16 cellular contexts compared by ENCODE assay signal in the genomic region with DNA sequence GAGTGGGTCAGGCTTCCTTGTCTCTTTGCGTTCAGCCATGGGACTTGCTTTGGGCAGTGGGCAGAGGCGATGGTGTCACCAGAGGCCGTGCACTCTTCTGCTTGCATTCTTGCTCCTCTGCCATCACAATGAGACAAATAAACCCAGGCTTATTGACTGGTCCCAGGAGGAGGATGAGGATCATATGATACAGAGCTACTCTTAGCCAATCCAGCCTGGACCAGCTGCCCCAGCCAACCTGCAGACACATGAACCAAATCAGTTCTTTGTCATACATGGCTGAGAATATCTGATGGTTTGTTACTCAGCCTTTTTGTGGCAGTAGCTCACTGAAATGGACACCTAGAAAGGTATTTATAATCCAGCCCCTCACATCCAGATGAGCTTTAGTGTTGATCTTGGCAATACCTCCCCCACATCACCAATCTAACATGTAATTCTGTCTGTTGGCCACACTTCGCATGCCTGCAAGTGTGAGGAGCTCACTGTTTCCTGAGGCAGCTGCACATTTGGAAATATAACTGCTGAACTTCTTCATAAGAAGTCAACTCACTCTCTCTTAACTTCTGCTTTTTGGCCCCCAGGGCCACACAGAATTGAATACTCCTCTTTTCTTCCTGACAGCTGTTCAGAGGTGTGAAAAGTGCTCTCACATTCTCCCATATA.
DNase-seq lines count a peak whose midpoint lies in the region; ATAC-seq and TF ChIP-seq lines count a peak whose summit lies in the region.
"Had no signal": no experiment of that assay in that cellular context is flagged by ENCODE, and none has a peak within 500 bp of the region (broad histone marks: within the 10 kb centered on the region; RNA-seq: fewer than 3 reads in every experiment).

No MANE protein-coding gene starts in this region.

- no peak overlapping the region for H3K18ac ChIP-seq in trophoblast cell (ENCODE audit: low read length)

- no peaks in the 10 kb centered on the region for H4K20me1 ChIP-seq in DOHH2 (ENCODE audit: control insufficient read depth, insufficient read depth, low read depth, low read length)

- peaks cover 3 to 11% (median 9%) of the 10 kb centered on the region in 5 experiments for H3K9me3 Mint-ChIP-seq in brain
- peaks cover 6% of the 10 kb centered on the region for H3K9me3 Mint-ChIP-seq in activated CD4-positive, alpha-beta memory T cell treated with anti-CD3 and anti-CD28 coated beads for 36 hours
- H3K9me3 Mint-ChIP-seq: T-helper 1 cell treated with Interleukin-12 subunit alpha and Interleukin-12 subunit beta and Interleukin-4 antibody, amounts not matched to agents 30 μg/mL and 1 μg/mL, for 36 hours had no signal

- H4K91ac ChIP-seq in trophoblast cell (ENCODE audit: low read depth, low read length) = no peak overlapping the region

- no peak overlapping the region for H3K9ac ChIP-seq in trophoblast cell (ENCODE audit: low read length)
- H3K9ac ChIP-seq: parathyroid adenoma had no signal

- peak overlapping the region; percentile 63 for H2BK12ac ChIP-seq in trophoblast cell (ENCODE audit: low read length)

- ATAC-seq in GM21786 (IDR thresholded peaks at IDR 0.05; ENCODE audit: unreplicated experiment) = no peak
- ATAC-seq: activated CD4-positive, CD25-positive, alpha-beta regulatory T cell treated with anti-CD3 and anti-CD28 coated beads, Interleukin-2, amount 50 U/mL, for 24 hours; K562; mucosa of descending colon; stimulated activated naive CD8-positive, alpha-beta T cell treated with anti-CD3 and anti-CD28 coated beads, Interleukin-15, Interleukin-2, amounts not matched to agents 100 U/mL and 50 U/mL, for 24 hours had no signal

- no peak overlapping the region for H3K4ac ChIP-seq in trophoblast cell (ENCODE audit: low read depth, low read length)

- H3K4me2 ChIP-seq in DOHH2 (ENCODE audit: low read length) = peak overlapping the region; percentile 23
- no peak overlapping the region for H3K4me2 ChIP-seq in trophoblast cell (ENCODE audit: low read length)

- H3K4me1 ChIP-seq in DOHH2 (ENCODE audit: control insufficient read depth, low read length) = peaks cover 29% of the 10 kb centered on the region
- H3K4me1 ChIP-seq in trophoblast cell (ENCODE audit: control insufficient read depth in 1 of 2, insufficient read depth in 2 of 2, low read length in 2 of 2) = peaks cover 3 to 11% of the 10 kb centered on the region in 2 experiments
- H3K4me1 ChIP-seq: parathyroid adenoma had no signal

- H3K4me3 ChIP-seq in DOHH2 (ENCODE audit: low read length) = no peak overlapping the region
- H3K4me3 ChIP-seq in trophoblast cell (ENCODE audit: low read depth, low read length) = no peak overlapping the region
- H3K4me3 ChIP-seq: K562, mucosa of descending colon had no signal

- H2BK5ac ChIP-seq in trophoblast cell (ENCODE audit: low read depth, low read length, poor library complexity) = no peak overlapping the region

- peak overlapping the region in 3 of 5 experiments; percentile 19 to 58 (median 31) for H3K27ac Mint-ChIP-seq in brain
- no peak overlapping the region for H3K27ac Mint-ChIP-seq in activated CD4-positive, alpha-beta memory T cell treated with anti-CD3 and anti-CD28 coated beads for 36 hours
- H3K27ac Mint-ChIP-seq: T-helper 1 cell treated with Interleukin-12 subunit alpha and Interleukin-12 subunit beta and Interleukin-4 antibody, amounts not matched to agents 30 μg/mL and 1 μg/mL, for 36 hours had no signal

- H2AFZ ChIP-seq in trophoblast cell (ENCODE audit: insufficient read depth, low read length, poor library complexity) = no peak overlapping the region
- H2AFZ ChIP-seq: parathyroid adenoma had no signal

- no peak overlapping the region for H2BK120ac ChIP-seq in trophoblast cell (ENCODE audit: insufficient read depth, low read length, poor library complexity)

- POLR2A ChIA-PET in activated CD4-positive, alpha-beta memory T cell treated with anti-CD3 and anti-CD28 coated beads for 36 hours (lab: Charles Lee) = no interaction called here

- H3K4me3 Mint-ChIP-seq in brain = no peak overlapping the region
- H3K4me3 Mint-ChIP-seq in activated CD4-positive, alpha-beta memory T cell treated with anti-CD3 and anti-CD28 coated beads for 36 hours = no peak overlapping the region
- H3K4me3 Mint-ChIP-seq: T-helper 1 cell treated with Interleukin-12 subunit alpha and Interleukin-12 subunit beta and Interleukin-4 antibody, amounts not matched to agents 30 μg/mL and 1 μg/mL, for 36 hours had no signal

- H3K36me3 ChIP-seq in DOHH2 (ENCODE audit: control insufficient read depth, low read length) (no peaks in the 10 kb centered on the region), trophoblast cell (ENCODE audit: control insufficient read depth in 1 of 2, insufficient read depth in 2 of 2, low read length in 2 of 2) (no peaks in the 10 kb centered on the region)

- no peaks in the 10 kb centered on the region for H3F3A ChIP-seq in DOHH2 (ENCODE audit: control insufficient read depth, insufficient read depth)

- H3K4me1 Mint-ChIP-seq in brain = peaks cover 17% of the 10 kb centered on the region
- no peaks in the 10 kb centered on the region for H3K4me1 Mint-ChIP-seq in activated CD4-positive, alpha-beta memory T cell treated with anti-CD3 and anti-CD28 coated beads for 36 hours (ENCODE audit: low read depth)

- H4K12ac ChIP-seq in trophoblast cell (ENCODE audit: low read depth, low read length) = no peak overlapping the region

- H3K14ac ChIP-seq in trophoblast cell (ENCODE audit: low read length) = no peak overlapping the region

- H3K27me3 ChIP-seq in DOHH2 (ENCODE audit: control insufficient read depth, low read length) (0 out of 2 replicates have a peak, but pooled peaks cover 3% of the 10 kb centered on the region), trophoblast cell (ENCODE audit: insufficient read depth, low read length) (no peaks in the 10 kb centered on the region)

- intact Hi-C loops in activated CD4-positive, alpha-beta memory T cell treated with anti-CD3 and anti-CD28 coated beads for 36 hours (cut with micrococcal nuclease) = no loop called here

- H3K27ac ChIP-seq in DOHH2 (ENCODE audit: low read depth, low read length) (peak overlapping the region; percentile 39), trophoblast cell (ENCODE audit: low read depth, low read length) (no peak overlapping the region)
- H3K27ac ChIP-seq: parathyroid adenoma had no signal

- no peak overlapping the region for H4K8ac ChIP-seq in trophoblast cell (ENCODE audit: low read depth, low read length)

- no peaks in the 10 kb centered on the region for H3K9me3 ChIP-seq in DOHH2 (ENCODE audit: control insufficient read depth, insufficient read depth, low read length)
- H3K9me3 ChIP-seq in trophoblast cell (ENCODE audit: insufficient read depth, low read depth, low read length) = peaks cover 3% of the 10 kb centered on the region

- whole genome bisulfite sequencing in trophoblast cell (ENCODE audit: extremely low coverage, insufficient coverage, insufficient read length) = no CpG with 5 or more reads among the region's 4 CpGs

- H3K79me2 ChIP-seq in DOHH2 (ENCODE audit: control insufficient read depth, low read length) (no peaks in the 10 kb centered on the region), trophoblast cell (ENCODE audit: control insufficient read depth, insufficient read depth, low read length, poor library complexity) (no peaks in the 10 kb centered on the region)
- H3K79me2 ChIP-seq: parathyroid adenoma had no signal

- peaks cover 10% of the 10 kb centered on the region for H3K79me1 ChIP-seq in trophoblast cell (ENCODE audit: low read length)

- no peaks in the 10 kb centered on the region for H3K9me2 ChIP-seq in DOHH2 (replicated peaks; ENCODE audit: control insufficient read depth, low read length)

- H2AK5ac ChIP-seq in trophoblast cell (ENCODE audit: low read length) = no peak overlapping the region

- H3K27me3 Mint-ChIP-seq in brain = peaks cover 2% of the 10 kb centered on the region
- no peaks in the 10 kb centered on the region for H3K27me3 Mint-ChIP-seq in activated CD4-positive, alpha-beta memory T cell treated with anti-CD3 and anti-CD28 coated beads for 36 hours

- CTCF ChIA-PET in activated CD4-positive, alpha-beta memory T cell treated with anti-CD3 and anti-CD28 coated beads for 36 hours (lab: Charles Lee) = interaction anchor here (0.8 to 1.6 kb wide), 2 partner anchors 17 to 24 kb away, joined by 3 to 5 read pairs; no protein-coding TSS in a partner anchor

- no peaks in the 10 kb centered on the region for H3K36me3 Mint-ChIP-seq in brain
- no peaks in the 10 kb centered on the region for H3K36me3 Mint-ChIP-seq in activated CD4-positive, alpha-beta memory T cell treated with anti-CD3 and anti-CD28 coated beads for 36 hours

- DNase-seq in NAMALWA (ENCODE audit: low spot score) (peak; percentile 44), trophoblast cell (no peak)
- DNase-seq in activated CD4-positive, alpha-beta memory T cell treated with anti-CD3 and anti-CD28 coated beads for 36 hours = no peak
- DNase-seq in activated CD4-positive, alpha-beta T cell treated with anti-CD3 and anti-CD28 coated beads for 48 hours = no peak
- DNase-seq: dermis blood vessel endothelial cell; mucosa of descending colon; NCI-H1436 treated with DMSO at 0.1 percent for 48 hours; NCI-H510A treated with DMSO at 0.1 percent for 48 hours; stimulated activated naive CD8-positive, alpha-beta T cell treated with anti-CD3 and anti-CD28 coated beads, Interleukin-15, Interleukin-2, amounts not matched to agents 100 U/mL and 50 U/mL, for 24 hours had no signal

- TF ChIP-seq CTCF in DOHH2 (IDR thresholded peaks at IDR 0.05; ENCODE audit: low read depth, low read length, poor library complexity, severe bottlenecking) = no peak
- no peak for TF ChIP-seq CTCF in brain (conservative IDR thresholded peaks at IDR 0.05)

- H3K23ac ChIP-seq in trophoblast cell (ENCODE audit: low read length) = no peak overlapping the region
